ENCODE assay signal across 8 cellular contexts in the genomic region with DNA sequence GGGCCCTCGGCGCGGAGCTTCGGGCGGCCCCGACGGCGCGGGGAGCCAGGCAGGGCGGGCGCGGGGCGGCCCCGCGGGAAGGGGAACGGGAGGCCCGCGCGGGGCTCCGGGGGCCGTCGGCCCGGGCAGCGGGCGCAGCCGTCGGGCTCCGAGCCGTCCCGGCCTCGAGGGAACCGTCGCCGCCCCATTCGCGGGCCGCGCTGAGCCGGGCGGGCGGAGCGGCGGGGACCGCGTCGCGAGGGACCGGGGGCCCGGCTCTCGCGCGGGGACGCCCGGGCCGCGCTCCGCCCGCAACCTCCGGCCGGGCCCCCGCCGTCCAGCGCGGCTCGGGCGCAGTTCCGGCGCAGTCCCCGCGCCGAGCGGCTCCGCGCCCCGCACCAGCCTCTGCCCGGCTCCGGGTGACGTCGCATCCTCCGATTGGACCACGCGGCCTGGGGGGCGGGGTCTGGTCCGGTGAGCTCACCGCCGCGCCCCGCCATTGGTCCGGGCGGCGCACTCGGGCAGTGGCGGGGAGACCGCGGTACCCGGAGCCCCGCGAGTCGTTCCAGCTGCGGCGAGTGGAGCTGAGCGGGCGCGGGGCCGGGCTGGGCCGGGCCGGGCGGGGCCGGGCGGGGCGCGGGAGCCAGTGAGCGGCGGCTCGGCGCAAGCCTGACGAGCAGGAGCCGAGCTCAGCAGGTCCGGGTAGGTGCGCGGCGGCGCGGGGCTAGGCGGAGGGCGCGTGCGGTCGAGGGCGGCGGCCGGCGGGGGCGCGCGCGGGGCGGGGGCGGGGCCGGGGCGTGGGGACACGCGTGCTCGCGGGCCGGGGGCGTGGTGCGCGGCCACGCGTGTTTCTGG.
DNase-seq lines count a peak whose midpoint lies in the region; ATAC-seq and TF ChIP-seq lines count a peak whose summit lies in the region.

No MANE protein-coding gene starts in this region.

- no peak for TF ChIP-seq CTCF in AG10803 (conservative IDR thresholded peaks at IDR 0.05; ENCODE audit: low read length)

- no peak overlapping the region for H3K4me3 ChIP-seq in AG10803 (ENCODE audit: low read length)

- peak; percentile 95 for ATAC-seq in HG03342 (IDR thresholded peaks at IDR 0.05; ENCODE audit: unreplicated experiment)

- DNase-seq in AG10803 (ENCODE audit: low read depth) (peak; percentile 76), GM19238 (ENCODE audit: insufficient read length, low spot score) (peak; percentile 96), NCI-H526 treated with DMSO at 0.1 percent for 48 hours (lab: John Stamatoyannopoulos, UW) (peak; percentile 81), epidermal melanocyte (ENCODE audit: insufficient read length, low spot score) (peak; percentile 93), mucosa of gallbladder (ENCODE audit: low spot score) (peak; percentile 94)
- peak; percentile 96 for DNase-seq in activated CD8-positive, alpha-beta memory T cell treated with anti-CD3 and anti-CD28 coated beads, Interleukin-2, amount 50 U/mL, for 48 hours
- DNase-seq in stimulated activated CD8-positive, alpha-beta memory T cell treated with anti-CD3 and anti-CD28 coated beads, Interleukin-2, amount 100 ng/mL, for 1 hour (ENCODE audit: low read depth in 2 of 2), result peak; percentile 84 to 86
